20 cellular contexts compared by ENCODE assay signal in genomic region chr2:182358601-182359000, GRCh38.
"Had no signal": no experiment of that assay in that cellular context is flagged by ENCODE, and none has a peak within 500 bp of the region (broad histone marks: within the 10 kb centered on the region; RNA-seq: fewer than 3 reads in every experiment).

No MANE protein-coding gene starts in this region.

- H3K27ac Mint-ChIP-seq: activated CD4-positive, alpha-beta memory T cell treated with anti-CD3 and anti-CD28 coated beads for 36 hours; activated CD4-positive, alpha-beta T cell treated with anti-CD3 and anti-CD28 coated beads for 36 hours; activated CD8-positive, alpha-beta memory T cell treated with anti-CD3 and anti-CD28 coated beads, Interleukin-2, amount 10 ng/mL, durations not matched to agents 7 days and 5 days; activated naive CD8-positive, alpha-beta T cell; endodermal cell; naive thymus-derived CD8-positive, alpha-beta T cell; stimulated activated effector memory CD8-positive, alpha-beta T cell treated with anti-CD3 and anti-CD28 coated beads, Interleukin-12 subunit alpha, Interleukin-12 subunit beta, amount 100 ng/mL, for 72 hours had no signal

- H3K4me1 Mint-ChIP-seq: activated CD4-positive, alpha-beta T cell treated with anti-CD3 and anti-CD28 coated beads for 36 hours; activated CD8-positive, alpha-beta memory T cell treated with anti-CD3 and anti-CD28 coated beads, Interleukin-2, amount 10 ng/mL, durations not matched to agents 7 days and 5 days; endodermal cell; naive thymus-derived CD8-positive, alpha-beta T cell; stimulated activated effector memory CD8-positive, alpha-beta T cell treated with anti-CD3 and anti-CD28 coated beads, Interleukin-12 subunit alpha, Interleukin-12 subunit beta, amount 100 ng/mL, for 72 hours had no signal

- H3K4me3 ChIP-seq: pancreas had no signal

- H3K9me3 Mint-ChIP-seq: activated CD4-positive, alpha-beta memory T cell treated with anti-CD3 and anti-CD28 coated beads for 36 hours had no signal

- H3K27me3 ChIP-seq: brain microvascular endothelial cell, foreskin keratinocyte, neutrophil had no signal

- H3K4me3 Mint-ChIP-seq: activated CD4-positive, alpha-beta memory T cell treated with anti-CD3 and anti-CD28 coated beads for 36 hours; activated CD4-positive, alpha-beta T cell treated with anti-CD3 and anti-CD28 coated beads for 36 hours; activated CD8-positive, alpha-beta memory T cell treated with anti-CD3 and anti-CD28 coated beads, Interleukin-2, amount 10 ng/mL, durations not matched to agents 7 days and 5 days; activated naive CD8-positive, alpha-beta T cell; endodermal cell; naive thymus-derived CD8-positive, alpha-beta T cell; stimulated activated effector memory CD8-positive, alpha-beta T cell treated with anti-CD3 and anti-CD28 coated beads, Interleukin-12 subunit alpha, Interleukin-12 subunit beta, amount 100 ng/mL, for 72 hours had no signal

- DNase-seq: activated CD4-positive, alpha-beta memory T cell treated with anti-CD3 and anti-CD28 coated beads for 36 hours; activated CD4-positive, alpha-beta T cell treated with anti-CD3 and anti-CD28 coated beads for 36 hours; activated CD8-positive, alpha-beta memory T cell treated with anti-CD3 and anti-CD28 coated beads, Interleukin-2, amount 10 ng/mL, durations not matched to agents 7 days and 5 days; anterior cingulate cortex; brain microvascular endothelial cell; central memory CD4-positive, alpha-beta T cell; endodermal cell; foreskin keratinocyte; hypothalamus; naive thymus-derived CD8-positive, alpha-beta T cell; pancreas; small intestine; stimulated activated CD4-positive, alpha-beta T cell treated with anti-CD3 and anti-CD28 coated beads, Interleukin-15, amount 100 ng/mL, for 24 hours; stimulated activated CD4-positive, alpha-beta T cell treated with anti-CD3 and anti-CD28 coated beads, Interleukin-2, amount 100 ng/mL, for 48 hours; WERI-Rb-1 had no signal

- H3K27me3 Mint-ChIP-seq: activated CD4-positive, alpha-beta memory T cell treated with anti-CD3 and anti-CD28 coated beads for 36 hours; activated CD4-positive, alpha-beta T cell treated with anti-CD3 and anti-CD28 coated beads for 36 hours; activated CD8-positive, alpha-beta memory T cell treated with anti-CD3 and anti-CD28 coated beads, Interleukin-2, amount 10 ng/mL, durations not matched to agents 7 days and 5 days; activated naive CD8-positive, alpha-beta T cell; naive thymus-derived CD8-positive, alpha-beta T cell had no signal

- H3K36me3 ChIP-seq: brain microvascular endothelial cell, neutrophil, pancreas, WERI-Rb-1 had no signal

- ATAC-seq: activated CD4-positive, alpha-beta T cell treated with anti-CD3 and anti-CD28 coated beads for 36 hours; activated CD8-positive, alpha-beta memory T cell treated with anti-CD3 and anti-CD28 coated beads, Interleukin-2, amount 10 ng/mL, durations not matched to agents 7 days and 5 days; foreskin keratinocyte; left lobe of liver; naive thymus-derived CD8-positive, alpha-beta T cell; pancreas; stimulated activated effector memory CD8-positive, alpha-beta T cell treated with anti-CD3 and anti-CD28 coated beads, Interleukin-12 subunit alpha, Interleukin-12 subunit beta, amount 100 ng/mL, for 72 hours had no signal

- H3K4me1 ChIP-seq: foreskin keratinocyte had no signal

- H3K9me3 ChIP-seq: neutrophil, pancreas had no signal

- H3K36me3 Mint-ChIP-seq: activated CD4-positive, alpha-beta memory T cell treated with anti-CD3 and anti-CD28 coated beads for 36 hours; activated CD8-positive, alpha-beta memory T cell treated with anti-CD3 and anti-CD28 coated beads, Interleukin-2, amount 10 ng/mL, durations not matched to agents 7 days and 5 days; activated naive CD8-positive, alpha-beta T cell; naive thymus-derived CD8-positive, alpha-beta T cell; stimulated activated effector memory CD8-positive, alpha-beta T cell treated with anti-CD3 and anti-CD28 coated beads, Interleukin-12 subunit alpha, Interleukin-12 subunit beta, amount 100 ng/mL, for 72 hours had no signal

- H3K27ac ChIP-seq: brain microvascular endothelial cell, epithelial cell of prostate, foreskin keratinocyte, neutrophil, pancreas, WERI-Rb-1 had no signal
